ENCODE assay signal across 1 cellular context in the genomic region with DNA sequence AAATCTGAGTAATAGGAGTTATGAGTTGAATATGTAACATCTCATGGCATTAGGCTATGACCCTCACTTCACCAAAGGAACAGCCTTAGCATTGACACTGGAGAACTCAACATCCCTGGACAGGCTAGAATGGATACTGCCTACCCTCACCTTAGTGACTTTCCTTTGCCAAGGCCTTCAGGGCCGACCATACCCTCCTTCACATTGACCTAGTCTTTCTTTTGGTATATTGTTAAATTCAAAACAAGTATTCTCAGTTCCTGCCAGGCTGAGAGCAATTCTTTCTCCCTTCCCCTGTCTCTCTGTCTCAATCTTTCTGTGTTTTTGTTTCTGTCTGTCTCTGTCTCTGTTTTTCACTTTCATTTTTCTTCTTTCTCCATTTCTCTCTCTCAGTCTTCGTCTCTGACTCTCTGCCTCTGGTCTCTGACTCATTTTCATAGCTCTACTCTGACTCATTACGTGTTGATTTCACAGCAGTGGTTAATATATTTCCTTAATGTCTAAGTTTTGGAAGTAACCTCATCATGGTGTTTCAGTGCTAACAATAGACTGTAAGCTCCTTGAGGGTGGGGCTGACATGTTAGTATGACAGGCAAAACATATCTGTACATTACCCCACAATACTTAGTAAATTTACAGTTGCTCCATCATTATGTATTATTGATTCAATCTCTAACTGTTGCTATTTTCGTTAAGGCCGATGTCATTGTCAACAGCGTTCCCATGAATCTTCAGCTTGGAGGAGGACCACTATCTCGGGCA.
TF ChIP-seq lines count a peak whose summit lies in the region.

No MANE protein-coding gene starts in this region.

TF ChIP-seq in K562, 482 proteins besides CTCF, POLR2A, EP300 and RAD21:
- TF ChIP-seq ZNF316 (IDR thresholded peaks at IDR 0.05) = 0 out of 2 replicates have a peak, but pooled peaks have one; percentile 11
- TF ChIP-seq, protein P1, sequence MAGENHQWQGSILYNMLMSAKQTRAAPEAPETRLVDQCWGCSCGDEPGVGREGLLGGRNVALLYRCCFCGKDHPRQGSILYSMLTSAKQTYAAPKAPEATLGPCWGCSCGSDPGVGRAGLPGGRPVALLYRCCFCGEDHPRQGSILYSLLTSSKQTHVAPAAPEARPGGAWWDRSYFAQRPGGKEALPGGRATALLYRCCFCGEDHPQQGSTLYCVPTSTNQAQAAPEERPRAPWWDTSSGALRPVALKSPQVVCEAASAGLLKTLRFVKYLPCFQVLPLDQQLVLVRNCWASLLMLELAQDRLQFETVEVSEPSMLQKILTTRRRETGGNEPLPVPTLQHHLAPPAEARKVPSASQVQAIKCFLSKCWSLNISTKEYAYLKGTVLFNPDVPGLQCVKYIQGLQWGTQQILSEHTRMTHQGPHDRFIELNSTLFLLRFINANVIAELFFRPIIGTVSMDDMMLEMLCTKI (IDR thresholded peaks at IDR 0.05; ENCODE audit: partially characterized antibody) = no peak
